8 cellular contexts compared by ENCODE assay signal in the genomic region with DNA sequence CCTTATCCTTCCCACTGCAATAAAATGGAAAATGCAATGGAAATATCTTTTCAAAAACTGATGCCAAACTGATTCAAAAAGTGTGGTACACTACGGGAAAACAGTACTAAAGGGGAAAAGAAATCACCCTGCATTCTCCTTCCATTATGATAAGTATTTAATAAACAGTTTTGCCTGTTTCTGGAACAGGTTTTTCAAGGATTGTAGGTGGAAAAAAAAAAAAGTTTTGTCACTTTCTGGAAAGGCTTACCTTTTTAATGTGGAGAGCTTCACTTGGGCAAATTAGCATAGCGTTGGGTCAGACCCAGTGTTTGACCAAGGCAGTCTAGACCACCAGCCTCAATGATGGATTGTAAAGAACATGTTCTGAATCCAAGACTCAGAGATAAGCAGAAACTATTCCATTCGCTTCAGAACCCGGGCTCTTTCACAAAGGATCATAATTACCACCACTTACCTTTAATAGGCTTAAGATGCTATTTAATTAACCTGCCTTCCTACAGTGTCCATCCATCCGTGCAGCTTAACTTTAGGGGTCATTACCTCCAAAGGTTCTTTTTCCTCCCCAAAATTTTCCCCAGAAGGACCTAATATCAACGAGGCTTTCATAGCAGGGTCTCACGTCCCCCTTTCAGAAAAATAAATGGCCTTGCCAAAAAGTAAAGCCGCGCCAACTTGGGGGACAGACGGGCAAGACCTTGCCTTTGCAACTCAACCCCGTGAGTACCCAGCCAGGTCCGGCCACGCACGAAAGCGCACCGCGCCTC. TPM values are rescaled to one million over a fixed set of nuclear protein-coding genes. Genes with fewer than 3 reads are reported as not detected.
DNase-seq lines count a peak whose midpoint lies in the region; ATAC-seq, FAIRE-seq and TF ChIP-seq lines count a peak whose summit lies in the region.

No MANE protein-coding gene starts in this region.

- H3K27me3 Mint-ChIP-seq in mesothelial cell of epicardium (ENCODE audit: low read depth), result no peaks in the 10 kb centered on the region

- ATAC-seq in A549 (peak; percentile 5 to 8; a peak in 4 of 6 replicates), GM12878 (no peak; the same call in 1 of the 3 replicates), GM21825 (IDR thresholded peaks at IDR 0.05; ENCODE audit: unreplicated experiment) (no peak), sciatic nerve (no peak)

- intact Hi-C loops in GM12878 (cut with micrococcal nuclease; ENCODE audit: unreplicated experiment), result loop anchor here (5.0 to 10.0 kb wide), 3 partner anchors 73 to 1136 kb away; partner anchors contain the start of gene ARL6
- intact Hi-C loops in sciatic nerve (cut with DNase I), result no loop called here

- H3K9me3 ChIP-seq in A549, result no peaks in the 10 kb centered on the region
- no peaks in the 10 kb centered on the region for H3K9me3 ChIP-seq in GM12878 (replicated peaks; ENCODE audit: control insufficient read depth, insufficient read depth, low read length)

- no peak for TF ChIP-seq RAD21 in A549 (conservative IDR thresholded peaks at IDR 0.05 in 1 of 2, IDR thresholded peaks at IDR 0.05 in 1 of 2)
- no peak for TF ChIP-seq RAD21 in GM12878 (IDR thresholded peaks at IDR 0.05; ENCODE audit: insufficient read depth, low read depth, low read length)

- in situ Hi-C loops in GM12878 (cut with MboI), result no loop called here

- no peak for TF ChIP-seq EP300 in A549 (IDR thresholded peaks at IDR 0.05)
- no peak for TF ChIP-seq EP300 in GM12878 (IDR thresholded peaks at IDR 0.05; ENCODE audit: borderline replicate concordance in 1 of 2, control insufficient read depth in 1 of 2, low read depth in 2 of 2, low read length in 2 of 2)

- DNase-seq in A549 (ENCODE audit: low read depth in 1 of 2, low spot score in 1 of 2), result no peak
- DNase-seq in HFF-Myc (ENCODE audit: extremely low read depth, low read depth), result no peak
- no peak for DNase-seq in GM12878 (ENCODE audit: low read depth, low spot score)
- DNase-seq in mesothelial cell of epicardium (ENCODE audit: low spot score in 2 of 2, unreplicated experiment in 2 of 2), result no peak
- no peak for DNase-seq in ecto neural progenitor cell (ENCODE audit: low spot score)
- no peak for DNase-seq in stimulated activated CD4-positive, alpha-beta T cell treated with anti-CD3 and anti-CD28 coated beads, Interleukin-15, amount 100 ng/mL, for 24 hours
- no peak for DNase-seq in sciatic nerve (ENCODE audit: low spot score)

- peak overlapping the region; percentile 79 for H3K9ac ChIP-seq in GM12878 (ENCODE audit: control insufficient read depth, insufficient read depth, low read length)

- CTCF ChIA-PET in A549 (lab: Yijun Ruan, JAX), result interaction anchor here (1.0 kb wide), 2 partner anchors 70 to 83 kb away, joined by 3 read pairs; no protein-coding TSS in a partner anchor
- CTCF ChIA-PET in GM12878 (lab: Yijun Ruan, JAX), result no interaction called here

- H3K36me3 Mint-ChIP-seq in mesothelial cell of epicardium, result no peaks in the 10 kb centered on the region

- peak overlapping the region; percentile 93 to 95 for H3K27ac ChIP-seq in A549
- H3K27ac ChIP-seq in GM12878 (ENCODE audit: control insufficient read depth, insufficient read depth), result no peak overlapping the region; the same call in 1 of the 2 replicates

- H3K4me3 Mint-ChIP-seq in mesothelial cell of epicardium, result peak overlapping the region; percentile 97

- SMC1A ChIA-PET in GM12878 (lab: Charles Lee; ENCODE audit: uncharacterized antibody, unreplicated experiment), result no interaction called here

- peak overlapping the region; percentile 93 for H3K27ac Mint-ChIP-seq in mesothelial cell of epicardium

- TF ChIP-seq CTCF in A549 (IDR thresholded peaks at IDR 0.05) (no peak), HFF-Myc (IDR thresholded peaks at IDR 0.05; ENCODE audit: low read depth, low read length, missing control alignments) (no peak), GM12878 (IDR thresholded peaks at IDR 0.05 in 2 of 3, conservative IDR thresholded peaks at IDR 0.05 in 1 of 3; ENCODE audit: control insufficient read depth in 2 of 3, extremely low read depth in 1 of 3, insufficient read depth in 1 of 3, low read depth in 3 of 3, low read length in 3 of 3) (no peak), mesothelial cell of epicardium (IDR thresholded peaks at IDR 0.05; ENCODE audit: unreplicated experiment) (no peak)

- H3K4me3 ChIP-seq in A549 (peak overlapping the region; percentile 93), HFF-Myc (replicated peaks; ENCODE audit: low read depth, low read length) (peak overlapping the region; percentile 88), GM12878 (peak overlapping the region; percentile 81)

- under 1% methylated on average over 17 of the region's 17 CpGs for WGBS in A549 (ENCODE audit: missing lambda C conversion rate)
- WGBS in GM12878 (ENCODE audit: insufficient coverage, insufficient replicate concordance, low lambda C conversion rate, missing lambda C conversion rate), result 13% methylated on average over 17 of the region's 17 CpGs

- no peaks in the 10 kb centered on the region for H3K27me3 ChIP-seq in GM12878 (replicated peaks in 1 of 2; ENCODE audit: control insufficient read depth in 2 of 2, insufficient read depth in 2 of 2, low read length in 1 of 2)

- peaks cover 35% of the 10 kb centered on the region for H3K4me1 ChIP-seq in A549
- H3K4me1 ChIP-seq in GM12878 (ENCODE audit: control insufficient read depth, insufficient read depth, low read length), result no peaks in the 10 kb centered on the region

- H3K79me2 ChIP-seq in GM12878 (ENCODE audit: control insufficient read depth, insufficient read depth, low read length), result no peaks in the 10 kb centered on the region; the same call in 1 of the 2 replicates

- FAIRE-seq in A549 (lab: Jason Lieb, UNC) (peak; percentile 63), GM12878 (lab: Jason Lieb, UNC) (no peak)

- peaks cover 25% of the 10 kb centered on the region for H3K4me1 Mint-ChIP-seq in mesothelial cell of epicardium

- no peak for TF ChIP-seq POLR2A in A549 (IDR thresholded peaks at IDR 0.05; ENCODE audit: low read length)
- no peak for TF ChIP-seq POLR2A in GM12878 (IDR thresholded peaks at IDR 0.05; ENCODE audit: low read depth, low read length)

- H4K20me1 ChIP-seq in GM12878 (ENCODE audit: control insufficient read depth, insufficient read depth), result no peaks in the 10 kb centered on the region

- H3K4me2 ChIP-seq in A549 (peak overlapping the region; percentile 95), GM12878 (ENCODE audit: control insufficient read depth, insufficient read depth) (peak overlapping the region; percentile 96)

- H3K36me3 ChIP-seq in GM12878 (ENCODE audit: control insufficient read depth in 2 of 2, insufficient read depth in 2 of 2, low read length in 1 of 2), result no peaks in the 10 kb centered on the region

- RAD21 ChIA-PET in GM12878 (lab: Charles Lee; ENCODE audit: unreplicated experiment), result no interaction called here

- peak overlapping the region; percentile 95 for H2AFZ ChIP-seq in GM12878 (ENCODE audit: control insufficient read depth, low read depth, low read length)

- TSS peak; percentile 54 for BruUV-seq in GM12878 (replicated peaks; lab: Mats Ljungman, UMichigan)

- H3K9me3 Mint-ChIP-seq in mesothelial cell of epicardium, result no peaks in the 10 kb centered on the region

- POLR2A ChIA-PET in A549 (lab: Yijun Ruan, JAX) (interaction anchor here (0.7 to 9.9 kb wide), 6 partner anchors 14 to 83 kb away, joined by 3 to 146 read pairs (median 26); no protein-coding TSS in a partner anchor), GM12878 (lab: Charles Lee) (no interaction called here)

TF ChIP-seq in A549, 52 proteins besides CTCF, POLR2A, EP300 and RAD21 (continues in another document):
- TF ChIP-seq JUN (IDR thresholded peaks at IDR 0.05) (0 out of 5 replicates have a peak, but pooled peaks of 1 of the 2 experiments have one; percentile 8), RCOR1 (IDR thresholded peaks at IDR 0.05; ENCODE audit: low read depth, low read length) (no peak)

TF ChIP-seq in GM12878, 131 proteins besides CTCF, POLR2A, EP300 and RAD21 (continues in another document):
- TF ChIP-seq NR2C1 (IDR thresholded peaks at IDR 0.05) (no peak), TCF3 (IDR thresholded peaks at IDR 0.05; ENCODE audit: borderline replicate concordance, insufficient read depth, low read depth, low read length) (no peak), DPF2 (IDR thresholded peaks at IDR 0.05) (no peak), NBN (IDR thresholded peaks at IDR 0.05) (no peak), SUZ12 (IDR thresholded peaks at IDR 0.05; ENCODE audit: unreplicated experiment) (no peak)
- TF ChIP-seq, protein P1, sequence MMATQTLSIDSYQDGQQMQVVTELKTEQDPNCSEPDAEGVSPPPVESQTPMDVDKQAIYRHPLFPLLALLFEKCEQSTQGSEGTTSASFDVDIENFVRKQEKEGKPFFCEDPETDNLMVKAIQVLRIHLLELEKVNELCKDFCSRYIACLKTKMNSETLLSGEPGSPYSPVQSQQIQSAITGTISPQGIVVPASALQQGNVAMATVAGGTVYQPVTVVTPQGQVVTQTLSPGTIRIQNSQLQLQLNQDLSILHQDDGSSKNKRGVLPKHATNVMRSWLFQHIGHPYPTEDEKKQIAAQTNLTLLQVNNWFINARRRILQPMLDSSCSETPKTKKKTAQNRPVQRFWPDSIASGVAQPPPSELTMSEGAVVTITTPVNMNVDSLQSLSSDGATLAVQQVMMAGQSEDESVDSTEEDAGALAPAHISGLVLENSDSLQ (IDR thresholded peaks at IDR 0.05), result no peak

RNA-seq across cellular contexts. Expression of gene DCBLD2, which starts 1.0 kb away (rescaled TPM):
- polyA plus RNA-seq in A549 (2011; rRNA removed), result 582 and 623 TPM in 2 replicates
- 93.1 and 105 TPM in 2 replicates for polyA plus RNA-seq in A549 (2012; cell fraction: cytosol; rRNA removed)
- 87.3 and 98.2 TPM in 2 replicates for polyA plus RNA-seq in A549 (2012; cell fraction: nucleus; rRNA removed)
- 266 to 276 TPM (median 272 TPM) in 3 replicates for polyA plus RNA-seq in A549 (2017; fragmentation: RNase III; extraction: RNeasy Plus Mini Kit Qiagen cat#74134 plus additional on column Dnase treatment)
- polyA minus RNA-seq in A549 (2011; rRNA and poly(A)+ RNA removed), result 413 and 418 TPM in 2 replicates
- total RNA-seq in GM12878 (2013; cell fraction: nucleolus; rRNA removed), result 11.1 and 11.9 TPM in 2 replicates
- total RNA-seq in GM12878 (2014; rRNA removed), result 5.5 and 6.0 TPM in 2 replicates
- total RNA-seq in GM12878 (2014; rRNA removed; fragmentation: Illumina TruSeq; extraction: Trizol), result 5.9 and 7.4 TPM in 2 replicates
- total RNA-seq in GM12878 (2021), result 5.1 and 5.8 TPM in 2 replicates
- 0.84 TPM for polyA plus RNA-seq in GM12878 (2011; ENCODE audit: low read depth)
- 2.6 and 2.7 TPM in 2 replicates for polyA plus RNA-seq in GM12878 (2011; rRNA removed)
- 0.95 and 1.1 TPM in 2 replicates for polyA plus RNA-seq in GM12878 (2011; cell fraction: cytosol; rRNA removed)
- polyA plus RNA-seq in GM12878 (2011; cell fraction: nucleus; rRNA removed), result 3.2 TPM in 2 replicates
- 2.2 and 2.4 TPM in 2 replicates for polyA plus RNA-seq in GM12878 (2012)
- 5.2 and 8.9 TPM in 2 replicates for polyA plus RNA-seq in GM12878 (2014; fragmentation: Illumina TruSeq; extraction: Trizol)
- polyA plus RNA-seq in GM12878 (2014; fragmentation: Nextera tagmentation; extraction: Ambion mirVana), result 1 to 10 TPM; 1.6 to 2.6 TPM
- 3.2 and 3.9 TPM in 2 replicates for polyA plus RNA-seq in GM12878 (2014; rRNA removed)
- 1 to 10 TPM; 4.4 to 5.1 TPM for polyA plus RNA-seq in GM12878 (2016; fragmentation: Nextera tagmentation; extraction: Ambion mirVana)
- polyA minus RNA-seq in GM12878 (2011; rRNA and poly(A)+ RNA removed), result 3.6 and 5.8 TPM in 2 replicates
- polyA minus RNA-seq in GM12878 (2011; cell fraction: cytosol; rRNA and poly(A)+ RNA removed), result 1.0 and 2.8 TPM in 2 replicates
- 2.5 and 5.9 TPM in 2 replicates for polyA minus RNA-seq in GM12878 (2011; cell fraction: nucleus; rRNA and poly(A)+ RNA removed)
- 53.0 to 57.9 TPM (median 56.5 TPM) in 3 replicates for total RNA-seq in mesothelial cell of epicardium
- total RNA-seq in sciatic nerve, result 41.8 TPM

Comparison
In these comparisons a context has a peak if more than half of its experiments do, and no peak if none do; other contexts are left out.
1. ATAC-seq: peak in A549 (2 of 2); none in GM12878 (single experiment), GM21825 (single experiment) and sciatic nerve (single experiment).
2. Peak in every context shown above with its lines, with median percentiles within 50 percentile points of each other: H3K4me3 ChIP-seq.